ENCODE assay signal across 8 cellular contexts in genomic region chr7:11212080-11212711, GRCh38.
A peak's percentile ranks its signal among the peaks of the same experiment; 100 is the strongest.
DNase-seq lines count a peak whose midpoint lies in the region; ATAC-seq and TF ChIP-seq lines count a peak whose summit lies in the region.

No MANE protein-coding gene starts in this region.

- H3K9ac ChIP-seq in neuronal stem cell (ENCODE audit: low read depth, low read length, poor library complexity): no peak overlapping the region

- H3K9me3 ChIP-seq in neuronal stem cell (replicated peaks in 1 of 2; ENCODE audit: control insufficient read depth in 2 of 2, insufficient read depth in 1 of 2, low read depth in 1 of 2, low read length in 2 of 2): no peaks in the 10 kb centered on the region
- no peaks in the 10 kb centered on the region for H3K9me3 ChIP-seq in upper lobe of left lung

- H3K18ac ChIP-seq in neuronal stem cell (ENCODE audit: low read length): no peak overlapping the region

- no peak overlapping the region for H2BK12ac ChIP-seq in neuronal stem cell (ENCODE audit: low read length)

- no peak overlapping the region for H3K27ac ChIP-seq in neuronal stem cell (replicated peaks; ENCODE audit: low read length)
- H3K27ac ChIP-seq in upper lobe of left lung: no peak overlapping the region

- no peak overlapping the region for H2AK5ac ChIP-seq in neuronal stem cell (ENCODE audit: low read depth, low read length)

- TF ChIP-seq EP300 in upper lobe of left lung (IDR thresholded peaks at IDR 0.05): no peak

- no peak overlapping the region for H2BK5ac ChIP-seq in neuronal stem cell (ENCODE audit: low read length)

- H3K27me3 ChIP-seq in neuronal stem cell (ENCODE audit: control insufficient read depth in 3 of 3, insufficient read depth in 3 of 3, low read depth in 1 of 3, low read length in 3 of 3) (no peaks in the 10 kb centered on the region), upper lobe of left lung (no peaks in the 10 kb centered on the region)

- no peak overlapping the region for H4K91ac ChIP-seq in neuronal stem cell (ENCODE audit: low read depth, low read length, poor library complexity)

- no peak overlapping the region for H2BK15ac ChIP-seq in neuronal stem cell (ENCODE audit: low read length)

- DNase-seq in DMS153 treated with DMSO at 0.1 percent for 48 hours (lab: John Stamatoyannopoulos, UW; ENCODE audit: unreplicated experiment): peak; percentile 86
- peak; percentile 95 for DNase-seq in NCI-H526 treated with DMSO at 0.1 percent for 48 hours (lab: John Stamatoyannopoulos, UW)
- DNase-seq in activated CD8-positive, alpha-beta memory T cell treated with anti-CD3 and anti-CD28 coated beads for 4 hours (ENCODE audit: low read depth in 2 of 2): peak; percentile 8 to 15
- DNase-seq in fibroblast of peridontal ligament (ENCODE audit: extremely low read depth): peak; percentile 89
- DNase-seq in neuronal stem cell (ENCODE audit: low spot score): peak; percentile 61
- peak in 1 of 2 donors; percentile 63 for DNase-seq in upper lobe of left lung

- no peaks in the 10 kb centered on the region for H3K4me1 ChIP-seq in neuronal stem cell (ENCODE audit: control insufficient read depth in 2 of 2, insufficient read depth in 1 of 2, low read depth in 1 of 2, low read length in 2 of 2)
- H3K4me1 ChIP-seq in upper lobe of left lung: peaks cover 2 to 28% (median 18%) of the 10 kb centered on the region in 4 donors

- TF ChIP-seq CTCF in upper lobe of left lung (IDR thresholded peaks at IDR 0.05): peak; percentile 57 to 84 (median 74)

- no peak overlapping the region for H3K23ac ChIP-seq in neuronal stem cell (ENCODE audit: low read depth, low read length, poor library complexity)

- H2AFZ ChIP-seq in neuronal stem cell (ENCODE audit: low read length): peak overlapping the region; percentile 80

- H4K8ac ChIP-seq in neuronal stem cell (ENCODE audit: low read depth, low read length): no peak overlapping the region

- H3K4me3 ChIP-seq in neuronal stem cell (ENCODE audit: low read length in 2 of 2) (no peak overlapping the region), upper lobe of left lung (no peak overlapping the region)

- WGBS in neuronal stem cell (ENCODE audit: extremely low coverage in 2 of 2, insufficient read length in 2 of 2, insufficient replicate concordance in 1 of 2), 2 donors: no CpG with 5 or more reads among the region's 4 CpGs
- 30 to 31% methylated on average over 4 of the region's 4 CpGs for whole genome bisulfite sequencing in upper lobe of left lung, 2 donors

- H2BK120ac ChIP-seq in neuronal stem cell (ENCODE audit: low read depth, low read length): no peak overlapping the region

- H3K4ac ChIP-seq in neuronal stem cell (ENCODE audit: low read length): no peak overlapping the region

- no peak overlapping the region for H3K4me2 ChIP-seq in neuronal stem cell (ENCODE audit: insufficient read depth, low read length, poor library complexity, severe bottlenecking)

- TF ChIP-seq POLR2A in upper lobe of left lung (IDR thresholded peaks at IDR 0.05): no peak

- H3K79me1 ChIP-seq in neuronal stem cell (ENCODE audit: low read depth, low read length): no peaks in the 10 kb centered on the region

- ATAC-seq in GM19463 (IDR thresholded peaks at IDR 0.05; ENCODE audit: unreplicated experiment): peak; percentile 88
- ATAC-seq in HG03520 (IDR thresholded peaks at IDR 0.05; ENCODE audit: unreplicated experiment): peak; percentile 74
- ATAC-seq in upper lobe of left lung (ENCODE audit: low FRiP score in 2 of 2): peak; percentile 83 to 87

- H3K14ac ChIP-seq in neuronal stem cell (ENCODE audit: low read length): no peak overlapping the region

- H3K36me3 ChIP-seq in neuronal stem cell (replicated peaks in 1 of 2; ENCODE audit: control insufficient read depth in 2 of 2, insufficient read depth in 2 of 2, low read length in 2 of 2) (no peaks in the 10 kb centered on the region), upper lobe of left lung (no peaks in the 10 kb centered on the region)
